In genomic region chr15:62850791-62851291, GRCh38 we compare ENCODE assay signal across 12 cellular contexts.
DNase-seq lines count a peak whose midpoint lies in the region; TF ChIP-seq lines count a peak whose summit lies in the region.
"Had no signal": no experiment of that assay in that cellular context is flagged by ENCODE, and none has a peak within 500 bp of the region (broad histone marks: within the 10 kb centered on the region; RNA-seq: fewer than 3 reads in every experiment).

No MANE protein-coding gene starts in this region.

- peaks cover 20% of the 10 kb centered on the region for H3K4me1 ChIP-seq in suprapubic skin

- WGBS in suprapubic skin, result 83% methylated on average over 6 of the region's 9 CpGs

- POLR2A ChIA-PET in activated CD4-positive, alpha-beta memory T cell treated with anti-CD3 and anti-CD28 coated beads, Interleukin-2, amount 10 ng/mL, durations not matched to agents 7 days and 5 days (lab: Charles Lee), result no interaction called here

- H3K9me3 ChIP-seq in suprapubic skin, result no peaks in the 10 kb centered on the region
- H3K9me3 ChIP-seq: transverse colon had no signal

- H3K27me3 Mint-ChIP-seq in activated CD4-positive, alpha-beta memory T cell treated with anti-CD3 and anti-CD28 coated beads, Interleukin-2, amount 10 ng/mL, durations not matched to agents 7 days and 5 days, result peaks cover 8% of the 10 kb centered on the region

- no peak overlapping the region for H3K4me3 Mint-ChIP-seq in activated CD4-positive, alpha-beta memory T cell treated with anti-CD3 and anti-CD28 coated beads, Interleukin-2, amount 10 ng/mL, durations not matched to agents 7 days and 5 days
- H3K4me3 Mint-ChIP-seq: B cell had no signal

- in situ Hi-C loops in brain microvascular endothelial cell (cut with HindIII; ENCODE audit: low pct_ligation_motif_present, low sequenced_read_pairs), result no loop called here

- no peaks in the 10 kb centered on the region for H3K27me3 ChIP-seq in brain microvascular endothelial cell (replicated peaks)
- no peaks in the 10 kb centered on the region for H3K27me3 ChIP-seq in kidney epithelial cell (ENCODE audit: control insufficient read depth, insufficient read depth, low read length)
- no peaks in the 10 kb centered on the region for H3K27me3 ChIP-seq in suprapubic skin
- H3K27me3 ChIP-seq: transverse colon had no signal

- H3K27ac ChIP-seq in brain microvascular endothelial cell (peak overlapping the region; percentile 77), suprapubic skin (no peak overlapping the region)
- H3K27ac ChIP-seq: transverse colon had no signal

- no peak overlapping the region for H3K4me3 ChIP-seq in brain microvascular endothelial cell (ENCODE audit: low read depth, low read length)
- no peak overlapping the region for H3K4me3 ChIP-seq in kidney epithelial cell (ENCODE audit: low read depth, low read length)
- no peak overlapping the region for H3K4me3 ChIP-seq in suprapubic skin
- H3K4me3 ChIP-seq: transverse colon had no signal

- CTCF ChIA-PET in activated CD4-positive, alpha-beta memory T cell treated with anti-CD3 and anti-CD28 coated beads, Interleukin-2, amount 10 ng/mL, durations not matched to agents 7 days and 5 days (lab: Charles Lee), result no interaction called here

- TF ChIP-seq CTCF in brain microvascular endothelial cell (IDR thresholded peaks at IDR 0.05; ENCODE audit: low read depth, low read length, missing control alignments), result no peak
- no peak for TF ChIP-seq CTCF in kidney epithelial cell (IDR thresholded peaks at IDR 0.05; ENCODE audit: insufficient read depth, low read length, poor library complexity, severe bottlenecking)
- no peak for TF ChIP-seq CTCF in suprapubic skin (IDR thresholded peaks at IDR 0.05)

- no peak for TF ChIP-seq POLR2A in erythroblast (IDR thresholded peaks at IDR 0.05; ENCODE audit: low read length)
- no peak for TF ChIP-seq POLR2A in suprapubic skin (IDR thresholded peaks at IDR 0.05)

- no peaks in the 10 kb centered on the region for H3K9me3 Mint-ChIP-seq in activated CD4-positive, alpha-beta memory T cell treated with anti-CD3 and anti-CD28 coated beads, Interleukin-2, amount 10 ng/mL, durations not matched to agents 7 days and 5 days

- H3K27ac Mint-ChIP-seq in activated CD4-positive, alpha-beta memory T cell treated with anti-CD3 and anti-CD28 coated beads, Interleukin-2, amount 10 ng/mL, durations not matched to agents 7 days and 5 days, result no peak overlapping the region
- H3K27ac Mint-ChIP-seq: B cell had no signal

- no peaks in the 10 kb centered on the region for H3K36me3 Mint-ChIP-seq in activated CD4-positive, alpha-beta memory T cell treated with anti-CD3 and anti-CD28 coated beads, Interleukin-2, amount 10 ng/mL, durations not matched to agents 7 days and 5 days (ENCODE audit: low read depth)

- H3K4me1 Mint-ChIP-seq in activated CD4-positive, alpha-beta memory T cell treated with anti-CD3 and anti-CD28 coated beads, Interleukin-2, amount 10 ng/mL, durations not matched to agents 7 days and 5 days, result no peaks in the 10 kb centered on the region
- H3K4me1 Mint-ChIP-seq: B cell had no signal

- H3K36me3 ChIP-seq in brain microvascular endothelial cell (replicated peaks), result no peaks in the 10 kb centered on the region
- no peaks in the 10 kb centered on the region for H3K36me3 ChIP-seq in kidney epithelial cell (ENCODE audit: control insufficient read depth, insufficient read depth, low read length)
- H3K36me3 ChIP-seq in suprapubic skin, result no peaks in the 10 kb centered on the region
- H3K36me3 ChIP-seq: transverse colon had no signal

- TF ChIP-seq EP300 in suprapubic skin (IDR thresholded peaks at IDR 0.05), result no peak

- DNase-seq in A172 (ENCODE audit: low spot score), result peak; percentile 93
- peak; percentile 78 for DNase-seq in HS-5 (ENCODE audit: low read depth)
- peak; percentile 84 for DNase-seq in brain microvascular endothelial cell
- DNase-seq in kidney epithelial cell (ENCODE audit: low read depth), result peak; percentile 90
- DNase-seq in NCI-H1436 (lab: John Stamatoyannopoulos, UW), result no peak
- no peak for DNase-seq in activated CD4-positive, alpha-beta memory T cell treated with anti-CD3 and anti-CD28 coated beads, Interleukin-2, amount 10 ng/mL, durations not matched to agents 7 days and 5 days
- no peak for DNase-seq in erythroblast (lab: John Stamatoyannopoulos, UW)
- DNase-seq in suprapubic skin (ENCODE audit: low spot score in 2 of 2), result no peak
- DNase-seq: activated gamma-delta T cell; stimulated activated CD4-positive, alpha-beta T cell treated with anti-CD3 and anti-CD28 coated beads, Interleukin-4, amount 100 ng/mL, for 24 hours; transverse colon had no signal

Comparison
In these comparisons a context has a peak if more than half of its experiments do, and no peak if none do; other contexts are left out.
1. DNase-seq: peak in A172 (single experiment), HS-5 (single experiment), brain microvascular endothelial cell (single experiment) and kidney epithelial cell (single experiment); none in NCI-H1436 (single experiment), activated CD4-positive, alpha-beta memory T cell treated with anti-CD3 and anti-CD28 coated beads, Interleukin-2, amount 10 ng/mL, durations not matched to agents 7 days and 5 days (single experiment), erythroblast (0 of 2) and suprapubic skin (0 of 2).